In the genomic region with DNA sequence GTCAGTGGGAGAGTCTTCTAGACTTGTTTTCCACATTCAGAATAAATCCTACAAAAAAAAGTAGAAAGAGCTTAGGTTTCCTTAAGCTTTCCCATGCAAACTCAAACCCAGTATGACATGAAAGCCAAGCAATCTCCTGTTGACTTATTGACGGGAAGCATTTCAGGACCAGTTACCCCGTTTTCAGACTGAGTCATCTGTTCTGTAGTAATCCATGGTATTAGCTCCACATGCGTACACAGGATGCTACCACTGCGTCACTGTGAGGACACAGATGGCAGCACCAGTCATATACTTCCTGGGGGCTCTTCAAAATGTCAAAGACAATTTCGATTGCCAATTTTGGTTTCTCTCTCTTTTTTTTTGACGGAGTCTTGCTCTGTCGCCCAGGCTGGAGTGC, we compare ENCODE assay signal across 21 cellular contexts.
"Had no signal": no experiment of that assay in that cellular context is flagged by ENCODE, and none has a peak within 500 bp of the region (broad histone marks: within the 10 kb centered on the region; RNA-seq: fewer than 3 reads in every experiment).

No MANE protein-coding gene starts in this region.

- H3K27ac Mint-ChIP-seq: natural killer cell; stimulated activated naive B cell treated with anti-CD40 and anti-IgM and Interleukin-4, amounts not matched to agents 10 μg/mL and 1 μg/mL and 100 μg/mL, for 72 hours; stimulated activated naive CD8-positive, alpha-beta T cell treated with anti-CD3 and anti-CD28 coated beads, Interleukin-15, Interleukin-2, amounts not matched to agents 100 ng/mL and 50 ng/mL, for 24 hours had no signal

- H3K27ac ChIP-seq: dorsolateral prefrontal cortex, foreskin keratinocyte, heart right ventricle, lower lobe of right lung, ovary, psoas muscle, sigmoid colon, spleen, thoracic aorta, tibial nerve, upper lobe of left lung had no signal

- H3K36me3 ChIP-seq: heart right ventricle, lower lobe of right lung, ovary, sigmoid colon, spleen, thoracic aorta, tibial nerve, upper lobe of left lung had no signal

- H3K36me3 Mint-ChIP-seq: natural killer cell; stimulated activated naive B cell treated with anti-CD40 and anti-IgM and Interleukin-4, amounts not matched to agents 10 μg/mL and 1 μg/mL and 100 μg/mL, for 72 hours had no signal

- DNase-seq: dorsolateral prefrontal cortex; effector CD4-positive, alpha-beta T cell; foreskin keratinocyte; glutamatergic neuron; heart right ventricle; hippocampal formation; left ventricle myocardium superior; lower lobe of right lung; natural killer cell; occipital lobe; ovary; posterior cingulate gyrus; psoas muscle; right cardiac atrium; sigmoid colon; spleen; stimulated activated naive B cell treated with anti-CD40 and anti-IgM and Interleukin-4, amounts not matched to agents 10 μg/mL and 1 μg/mL and 100 μg/mL, for 72 hours; upper lobe of left lung had no signal

- H3K27me3 Mint-ChIP-seq: stimulated activated naive B cell treated with anti-CD40 and anti-IgM and Interleukin-4, amounts not matched to agents 10 μg/mL and 1 μg/mL and 100 μg/mL, for 72 hours; stimulated activated naive CD8-positive, alpha-beta T cell treated with anti-CD3 and anti-CD28 coated beads, Interleukin-15, Interleukin-2, amounts not matched to agents 100 ng/mL and 50 ng/mL, for 24 hours had no signal

- H3K4me1 Mint-ChIP-seq: natural killer cell; stimulated activated naive B cell treated with anti-CD40 and anti-IgM and Interleukin-4, amounts not matched to agents 10 μg/mL and 1 μg/mL and 100 μg/mL, for 72 hours had no signal

- H3K4me3 Mint-ChIP-seq: natural killer cell; stimulated activated naive B cell treated with anti-CD40 and anti-IgM and Interleukin-4, amounts not matched to agents 10 μg/mL and 1 μg/mL and 100 μg/mL, for 72 hours; stimulated activated naive CD8-positive, alpha-beta T cell treated with anti-CD3 and anti-CD28 coated beads, Interleukin-15, Interleukin-2, amounts not matched to agents 100 ng/mL and 50 ng/mL, for 24 hours had no signal

- H3K9me3 Mint-ChIP-seq: natural killer cell; stimulated activated naive B cell treated with anti-CD40 and anti-IgM and Interleukin-4, amounts not matched to agents 10 μg/mL and 1 μg/mL and 100 μg/mL, for 72 hours; stimulated activated naive CD8-positive, alpha-beta T cell treated with anti-CD3 and anti-CD28 coated beads, Interleukin-15, Interleukin-2, amounts not matched to agents 100 ng/mL and 50 ng/mL, for 24 hours had no signal

- H3K27me3 ChIP-seq: dorsolateral prefrontal cortex, foreskin keratinocyte, heart right ventricle, ovary, sigmoid colon, spleen, tibial nerve, upper lobe of left lung had no signal

- H3K9me3 ChIP-seq: heart right ventricle, lower lobe of right lung, ovary, psoas muscle, sigmoid colon, spleen, thoracic aorta, tibial nerve, upper lobe of left lung had no signal

- H3K4me3 ChIP-seq: dorsolateral prefrontal cortex, heart right ventricle, lower lobe of right lung, ovary, psoas muscle, sigmoid colon, spleen, thoracic aorta, tibial nerve, upper lobe of left lung had no signal
